In genomic region chr3:120177151-120177550, GRCh38 we compare ENCODE assay signal across 10 cellular contexts.
DNase-seq lines count a peak whose midpoint lies in the region; ATAC-seq and TF ChIP-seq lines count a peak whose summit lies in the region.
"Had no signal": no experiment of that assay in that cellular context is flagged by ENCODE, and none has a peak within 500 bp of the region (broad histone marks: within the 10 kb centered on the region; RNA-seq: fewer than 3 reads in every experiment).

No MANE protein-coding gene starts in this region.

- intact Hi-C loops in Right ventricle myocardium superior (cut with DNase I): no loop called here

- no peak overlapping the region for H3K4me3 ChIP-seq in RWPE2 (ENCODE audit: severe bottlenecking)
- H3K4me3 ChIP-seq in skeletal muscle cell (ENCODE audit: low read depth, low read length): no peak overlapping the region

- H3K27me3 ChIP-seq in RWPE2 (ENCODE audit: insufficient read depth, poor library complexity, severe bottlenecking): no peaks in the 10 kb centered on the region

- peaks cover 36% of the 10 kb centered on the region for H3K4me1 ChIP-seq in RWPE2 (ENCODE audit: insufficient read depth, poor library complexity, severe bottlenecking)

- TF ChIP-seq CTCF in RWPE2 (IDR thresholded peaks at IDR 0.05; ENCODE audit: poor library complexity, severe bottlenecking): no peak

- H3K36me3 ChIP-seq in RWPE2 (ENCODE audit: low read depth): no peaks in the 10 kb centered on the region

- no peaks in the 10 kb centered on the region for H3K9me3 ChIP-seq in RWPE2 (ENCODE audit: severe bottlenecking)

- peak overlapping the region; percentile 95 for H3K27ac ChIP-seq in RWPE2 (ENCODE audit: poor library complexity, severe bottlenecking)

- DNase-seq in H4 (ENCODE audit: low spot score) (peak; percentile 96), RWPE2 (ENCODE audit: low spot score) (peak; percentile 87), Right ventricle myocardium superior (peak; percentile 61), skeletal muscle cell (ENCODE audit: low read depth) (peak; percentile 58), superior temporal gyrus (ENCODE audit: extremely low spot score) (no peak), NCI-H128 (lab: John Stamatoyannopoulos, UW; ENCODE audit: unreplicated experiment) (no peak)
- DNase-seq: small intestine had no signal

- ATAC-seq in RWPE2 (ENCODE audit: low read depth) (peak; percentile 97), Right ventricle myocardium superior (ENCODE audit: poor library complexity) (peak; percentile 92), HG02623 (IDR thresholded peaks at IDR 0.05; ENCODE audit: unreplicated experiment) (no peak), HG02840 (IDR thresholded peaks at IDR 0.05; ENCODE audit: low FRiP score, unreplicated experiment) (no peak)
- ATAC-seq: HCT116 had no signal

Comparison
In these comparisons a context has a peak if more than half of its experiments do, and no peak if none do; other contexts are left out.
1. DNase-seq: peak in H4 (single experiment), RWPE2 (single experiment), Right ventricle myocardium superior (single experiment) and skeletal muscle cell (single experiment); none in superior temporal gyrus (single experiment) and NCI-H128 (single experiment).
2. ATAC-seq: peak in RWPE2 (single experiment) and Right ventricle myocardium superior (single experiment); none in HG02623 (single experiment) and HG02840 (single experiment).